Comparison of ENCODE assay signal across 17 cellular contexts in genomic region chr1:186218661-186219352, GRCh38.
A peak's percentile ranks its signal among the peaks of the same experiment; 100 is the strongest.
DNase-seq lines count a peak whose midpoint lies in the region; ATAC-seq and TF ChIP-seq lines count a peak whose summit lies in the region.
"Had no signal": no experiment of that assay in that cellular context is flagged by ENCODE, and none has a peak within 500 bp of the region (broad histone marks: within the 10 kb centered on the region; RNA-seq: fewer than 3 reads in every experiment).

No MANE protein-coding gene starts in this region.

- no peak overlapping the region for H3K27ac Mint-ChIP-seq in activated B cell treated with CpG ODN at 0.5 μM for 24 hours
- no peak overlapping the region for H3K27ac Mint-ChIP-seq in activated CD4-positive, alpha-beta memory T cell treated with anti-CD3 and anti-CD28 coated beads, Interleukin-2, amount 10 ng/mL, durations not matched to agents 7 days and 5 days
- H3K27ac Mint-ChIP-seq: activated CD8-positive, alpha-beta T cell treated with anti-CD3 and anti-CD28 coated beads for 36 hours; CD4-positive, CD25-positive, alpha-beta regulatory T cell; stimulated activated naive CD8-positive, alpha-beta T cell treated with anti-CD3 and anti-CD28 coated beads, Interleukin-15, Interleukin-2, amounts not matched to agents 100 ng/mL and 50 ng/mL, for 24 hours; T-cell had no signal

- peaks cover 2% of the 10 kb centered on the region for H3K9me3 Mint-ChIP-seq in activated B cell treated with CpG ODN at 0.5 μM for 24 hours
- no peaks in the 10 kb centered on the region for H3K9me3 Mint-ChIP-seq in activated T-cell treated with anti-CD3 and anti-CD28 coated beads, Interleukin-2, amount 50 U/mL, for 4 hours
- H3K9me3 Mint-ChIP-seq in activated CD4-positive, alpha-beta memory T cell treated with anti-CD3 and anti-CD28 coated beads, Interleukin-2, amount 10 ng/mL, durations not matched to agents 7 days and 5 days = no peaks in the 10 kb centered on the region
- H3K9me3 Mint-ChIP-seq: activated CD8-positive, alpha-beta T cell treated with anti-CD3 and anti-CD28 coated beads for 36 hours; stimulated activated naive CD8-positive, alpha-beta T cell treated with anti-CD3 and anti-CD28 coated beads, Interleukin-15, Interleukin-2, amounts not matched to agents 100 ng/mL and 50 ng/mL, for 24 hours; T-cell had no signal

- no peak overlapping the region for H3K4me3 Mint-ChIP-seq in activated B cell treated with CpG ODN at 0.5 μM for 24 hours
- H3K4me3 Mint-ChIP-seq in activated T-cell treated with anti-CD3 and anti-CD28 coated beads, Interleukin-2, amount 50 U/mL, for 4 hours = no peak overlapping the region
- no peak overlapping the region for H3K4me3 Mint-ChIP-seq in activated CD4-positive, alpha-beta memory T cell treated with anti-CD3 and anti-CD28 coated beads, Interleukin-2, amount 10 ng/mL, durations not matched to agents 7 days and 5 days
- H3K4me3 Mint-ChIP-seq: activated CD8-positive, alpha-beta T cell treated with anti-CD3 and anti-CD28 coated beads for 36 hours; CD4-positive, CD25-positive, alpha-beta regulatory T cell; stimulated activated naive CD8-positive, alpha-beta T cell treated with anti-CD3 and anti-CD28 coated beads, Interleukin-15, Interleukin-2, amounts not matched to agents 100 ng/mL and 50 ng/mL, for 24 hours; T-cell had no signal

- peaks cover 6% of the 10 kb centered on the region for H3K4me1 ChIP-seq in hepatocyte (ENCODE audit: insufficient read depth)
- H3K4me1 ChIP-seq: esophagus muscularis mucosa, prostate gland had no signal

- TF ChIP-seq CTCF in activated B cell treated with CpG ODN at 0.5 μM for 24 hours (IDR thresholded peaks at IDR 0.05) = no peak
- TF ChIP-seq CTCF in hepatocyte (IDR thresholded peaks at IDR 0.05; ENCODE audit: poor library complexity) = no peak

- peak; percentile 96 for ATAC-seq in GM18861 (IDR thresholded peaks at IDR 0.05; ENCODE audit: unreplicated experiment)
- peak; percentile 94 for ATAC-seq in GM21723 (IDR thresholded peaks at IDR 0.05; ENCODE audit: unreplicated experiment)
- peak; percentile 80 for ATAC-seq in HG03442 (IDR thresholded peaks at IDR 0.05; ENCODE audit: unreplicated experiment)
- ATAC-seq in activated B cell treated with CpG ODN at 0.5 μM for 24 hours (ENCODE audit: low read depth) = peak; percentile 47
- no peak for ATAC-seq in activated T-cell treated with anti-CD3 and anti-CD28 coated beads, Interleukin-2, amount 50 U/mL, for 4 hours
- ATAC-seq: activated CD8-positive, alpha-beta T cell treated with anti-CD3 and anti-CD28 coated beads for 36 hours; T-cell had no signal

- POLR2A ChIA-PET in activated B cell treated with CpG ODN at 0.5 μM for 24 hours (lab: Charles Lee) = no interaction called here
- POLR2A ChIA-PET in activated CD4-positive, alpha-beta memory T cell treated with anti-CD3 and anti-CD28 coated beads, Interleukin-2, amount 10 ng/mL, durations not matched to agents 7 days and 5 days (lab: Charles Lee) = no interaction called here

- H3K27me3 Mint-ChIP-seq in activated B cell treated with CpG ODN at 0.5 μM for 24 hours = no peaks in the 10 kb centered on the region
- H3K27me3 Mint-ChIP-seq in activated T-cell treated with anti-CD3 and anti-CD28 coated beads, Interleukin-2, amount 50 U/mL, for 4 hours (ENCODE audit: low read depth) = peaks cover 2% of the 10 kb centered on the region
- H3K27me3 Mint-ChIP-seq in activated CD4-positive, alpha-beta memory T cell treated with anti-CD3 and anti-CD28 coated beads, Interleukin-2, amount 10 ng/mL, durations not matched to agents 7 days and 5 days = peaks cover 2% of the 10 kb centered on the region

- H3K4me2 ChIP-seq in hepatocyte = no peak overlapping the region

- intact Hi-C loops in activated B cell treated with CpG ODN at 0.5 μM for 24 hours (cut with micrococcal nuclease) = no loop called here

- H3K4me3 ChIP-seq in hepatocyte = no peak overlapping the region
- H3K4me3 ChIP-seq: esophagus muscularis mucosa, prostate gland had no signal

- no peaks in the 10 kb centered on the region for H3K79me2 ChIP-seq in hepatocyte

- H3K27me3 ChIP-seq in hepatocyte = no peaks in the 10 kb centered on the region
- H3K27me3 ChIP-seq: esophagus muscularis mucosa had no signal

- H3K36me3 ChIP-seq in hepatocyte (replicated peaks; ENCODE audit: insufficient read depth, low read depth) = no peaks in the 10 kb centered on the region
- H3K36me3 ChIP-seq: esophagus muscularis mucosa, prostate gland had no signal

- no peaks in the 10 kb centered on the region for H3K9me3 ChIP-seq in hepatocyte (ENCODE audit: low read depth)
- H3K9me3 ChIP-seq: esophagus muscularis mucosa, prostate gland had no signal

- H3K4me1 Mint-ChIP-seq in activated B cell treated with CpG ODN at 0.5 μM for 24 hours = peaks cover 8% of the 10 kb centered on the region
- no peaks in the 10 kb centered on the region for H3K4me1 Mint-ChIP-seq in activated T-cell treated with anti-CD3 and anti-CD28 coated beads, Interleukin-2, amount 50 U/mL, for 4 hours (ENCODE audit: low read depth)
- H3K4me1 Mint-ChIP-seq in activated CD4-positive, alpha-beta memory T cell treated with anti-CD3 and anti-CD28 coated beads, Interleukin-2, amount 10 ng/mL, durations not matched to agents 7 days and 5 days = no peaks in the 10 kb centered on the region
- H3K4me1 Mint-ChIP-seq: CD4-positive, CD25-positive, alpha-beta regulatory T cell; T-cell had no signal

- no peaks in the 10 kb centered on the region for H4K20me1 ChIP-seq in hepatocyte (ENCODE audit: insufficient read depth, poor library complexity, severe bottlenecking)

- no peak overlapping the region for H3K27ac ChIP-seq in caudate nucleus (ENCODE audit: low read depth, low read length)
- no peak overlapping the region for H3K27ac ChIP-seq in hepatocyte
- H3K27ac ChIP-seq: esophagus muscularis mucosa, prostate gland had no signal

- no peaks in the 10 kb centered on the region for H3K36me3 Mint-ChIP-seq in activated B cell treated with CpG ODN at 0.5 μM for 24 hours (ENCODE audit: low read depth)
- no peaks in the 10 kb centered on the region for H3K36me3 Mint-ChIP-seq in activated T-cell treated with anti-CD3 and anti-CD28 coated beads, Interleukin-2, amount 50 U/mL, for 4 hours (ENCODE audit: insufficient read depth)
- H3K36me3 Mint-ChIP-seq in activated CD4-positive, alpha-beta memory T cell treated with anti-CD3 and anti-CD28 coated beads, Interleukin-2, amount 10 ng/mL, durations not matched to agents 7 days and 5 days (ENCODE audit: low read depth) = no peaks in the 10 kb centered on the region
- H3K36me3 Mint-ChIP-seq: CD4-positive, CD25-positive, alpha-beta regulatory T cell; T-cell had no signal

- H2AFZ ChIP-seq in hepatocyte = no peak overlapping the region

- WGBS in hepatocyte (ENCODE audit: low lambda C conversion rate, missing lambda C conversion rate) = 87% methylated on average over 4 of the region's 4 CpGs

- DNase-seq in activated B cell treated with CpG ODN at 0.5 μM for 24 hours = no peak
- DNase-seq in caudate nucleus (lab: John Stamatoyannopoulos, UW) = no peak
- no peak for DNase-seq in hepatocyte (ENCODE audit: low spot score)
- no peak for DNase-seq in activated T-cell treated with anti-CD3 and anti-CD28 coated beads, Interleukin-2, amount 50 U/mL, for 4 hours
- DNase-seq in activated CD4-positive, alpha-beta memory T cell treated with anti-CD3 and anti-CD28 coated beads, Interleukin-2, amount 10 ng/mL, durations not matched to agents 7 days and 5 days = no peak
- DNase-seq: activated CD8-positive, alpha-beta T cell treated with anti-CD3 and anti-CD28 coated beads for 36 hours; activated naive CD4-positive, alpha-beta T cell treated with anti-CD3 and anti-CD28 coated beads, Interleukin-2, amount 50 U/mL, for 16 hours; CD4-positive, CD25-positive, alpha-beta regulatory T cell; NCI-H774; stimulated activated CD4-positive, alpha-beta T cell treated with anti-CD3 and anti-CD28 coated beads, Interleukin-2, amount 100 ng/mL, for 24 hours; T-cell had no signal

- CTCF ChIA-PET in activated B cell treated with CpG ODN at 0.5 μM for 24 hours (lab: Charles Lee) = no interaction called here
- CTCF ChIA-PET in activated CD4-positive, alpha-beta memory T cell treated with anti-CD3 and anti-CD28 coated beads, Interleukin-2, amount 10 ng/mL, durations not matched to agents 7 days and 5 days (lab: Charles Lee) = no interaction called here

- no peaks in the 10 kb centered on the region for H3K9me2 ChIP-seq in hepatocyte (replicated peaks; ENCODE audit: insufficient read depth)

Comparison
In these comparisons a context has a peak if more than half of its experiments do, and no peak if none do; other contexts are left out.
1. ATAC-seq: peak in GM18861 (single experiment), GM21723 (single experiment), HG03442 (single experiment) and activated B cell treated with CpG ODN at 0.5 μM for 24 hours (single experiment); none in activated T-cell treated with anti-CD3 and anti-CD28 coated beads, Interleukin-2, amount 50 U/mL, for 4 hours (0 of 2).